Comparison of ENCODE assay signal across 19 cellular contexts in the genomic region with DNA sequence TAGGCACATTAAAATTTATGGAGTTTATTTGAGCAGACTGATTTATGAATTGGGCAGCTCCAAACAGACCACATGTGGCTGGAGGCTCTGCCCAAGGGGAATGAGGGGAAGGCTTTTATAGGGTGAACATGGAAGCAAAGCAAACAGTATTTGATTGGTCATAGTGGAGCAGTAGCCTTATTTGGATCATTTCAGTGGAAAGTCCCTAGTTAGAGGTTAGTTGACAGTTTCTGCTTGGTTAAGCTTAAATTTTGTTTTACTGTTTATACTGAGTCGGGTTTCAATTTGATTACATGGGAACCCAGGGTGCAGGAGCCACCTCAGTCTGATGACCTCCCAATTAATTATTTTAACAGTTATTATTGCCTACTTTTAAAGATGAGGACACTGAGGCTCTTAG.
"Had no signal": no experiment of that assay in that cellular context is flagged by ENCODE, and none has a peak within 500 bp of the region (broad histone marks: within the 10 kb centered on the region; RNA-seq: fewer than 3 reads in every experiment).

No MANE protein-coding gene starts in this region.

- H3K27me3 ChIP-seq: body of pancreas, dorsolateral prefrontal cortex, upper lobe of left lung had no signal

- H3K4me3 Mint-ChIP-seq: activated CD4-positive, alpha-beta memory T cell treated with anti-CD3 and anti-CD28 coated beads for 36 hours; activated T-helper 17 cell treated with anti-CD3 and anti-CD28 coated beads, Interleukin-2, amount 50 U/mL, for 72 hours; T-cell; WTC11 had no signal

- H3K36me3 Mint-ChIP-seq: activated CD4-positive, alpha-beta memory T cell treated with anti-CD3 and anti-CD28 coated beads for 36 hours; T-cell; WTC11 had no signal

- H3K4me1 ChIP-seq: upper lobe of left lung had no signal

- H3K27ac ChIP-seq: body of pancreas, dorsolateral prefrontal cortex, upper lobe of left lung had no signal

- DNase-seq: activated CD4-positive, alpha-beta memory T cell treated with anti-CD3 and anti-CD28 coated beads for 36 hours; activated CD4-positive, alpha-beta T cell treated with anti-CD3 and anti-CD28 coated beads for 4 hours; activated naive CD4-positive, alpha-beta T cell treated with Interleukin-2 at 50 U/mL for 16 hours; activated T-cell treated with anti-CD3 and anti-CD28 coated beads, Interleukin-2, amount 50 U/mL, for 1 hour; body of pancreas; caudate nucleus; dorsolateral prefrontal cortex; hypothalamus; islet precursor cell; occipital lobe; posterior cingulate gyrus; retina; stimulated activated CD4-positive, alpha-beta T cell treated with anti-CD3 and anti-CD28 coated beads, Interleukin-2, amount 100 ng/mL, for 24 hours; stimulated activated naive CD4-positive, alpha-beta T cell treated with Interleukin-2 at 50 U/mL for 16 hours; substantia nigra; T-cell; upper lobe of left lung had no signal

- H3K36me3 ChIP-seq: upper lobe of left lung had no signal

- H3K9me3 Mint-ChIP-seq: activated CD4-positive, alpha-beta memory T cell treated with anti-CD3 and anti-CD28 coated beads for 36 hours; activated T-helper 17 cell treated with anti-CD3 and anti-CD28 coated beads, Interleukin-2, amount 50 U/mL, for 72 hours; T-cell had no signal

- H3K27ac Mint-ChIP-seq: activated CD4-positive, alpha-beta memory T cell treated with anti-CD3 and anti-CD28 coated beads for 36 hours; activated T-helper 17 cell treated with anti-CD3 and anti-CD28 coated beads, Interleukin-2, amount 50 U/mL, for 72 hours; T-cell; WTC11 had no signal

- H3K4me3 ChIP-seq: body of pancreas, dorsolateral prefrontal cortex, upper lobe of left lung had no signal

- H3K4me1 Mint-ChIP-seq: activated T-helper 17 cell treated with anti-CD3 and anti-CD28 coated beads, Interleukin-2, amount 50 U/mL, for 72 hours; T-cell had no signal

- H3K9me3 ChIP-seq: body of pancreas, upper lobe of left lung had no signal
